In the genomic region with DNA sequence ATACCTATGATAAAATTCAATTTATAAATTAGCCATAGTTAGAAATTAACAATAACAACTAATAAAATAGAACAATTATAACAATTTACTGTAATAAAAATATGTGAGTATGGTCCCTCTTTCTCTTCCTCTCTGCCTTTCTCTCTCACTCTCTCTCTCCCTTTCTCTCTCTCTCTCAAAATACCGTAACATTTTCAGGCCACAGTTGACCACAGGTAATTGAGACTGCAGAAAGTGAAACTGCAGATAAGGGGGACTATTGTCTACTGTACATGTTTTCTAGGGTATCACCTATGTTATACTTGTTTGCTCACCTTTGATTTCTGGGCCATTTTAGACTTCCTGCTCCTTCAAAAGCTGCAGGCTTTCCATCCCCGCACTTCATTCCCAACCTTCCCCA, we compare ENCODE assay signal across 17 cellular contexts. TPM values are rescaled to one million over a fixed set of nuclear protein-coding genes. Genes with fewer than 3 reads are reported as not detected.
DNase-seq lines count a peak whose midpoint lies in the region; ATAC-seq and TF ChIP-seq lines count a peak whose summit lies in the region.
"Had no signal": no experiment of that assay in that cellular context is flagged by ENCODE, and none has a peak within 500 bp of the region (broad histone marks: within the 10 kb centered on the region; RNA-seq: fewer than 3 reads in every experiment).

No MANE protein-coding gene starts in this region.

- no peaks in the 10 kb centered on the region for H3K9me3 ChIP-seq in esophagus squamous epithelium
- H3K9me3 ChIP-seq: lower lobe of right lung had no signal

- no peak overlapping the region for H3K4me3 ChIP-seq in esophagus squamous epithelium
- H3K4me3 ChIP-seq: cardiac muscle cell, lower lobe of right lung had no signal

- intact Hi-C loops in esophagus squamous epithelium (cut with DNase I): no loop called here

- no peaks in the 10 kb centered on the region for H3K36me3 ChIP-seq in esophagus squamous epithelium
- H3K36me3 ChIP-seq: cardiac muscle cell, lower lobe of right lung had no signal

- no peak for TF ChIP-seq CTCF in esophagus squamous epithelium (IDR thresholded peaks at IDR 0.05)

- no peak overlapping the region for H3K27ac ChIP-seq in esophagus squamous epithelium
- H3K27ac ChIP-seq: cardiac muscle cell, lower lobe of right lung had no signal

- 73 to 89% methylated on average over 2 of the region's 2 CpGs for WGBS in esophagus squamous epithelium, 2 donors

- H3K4me1 ChIP-seq in esophagus squamous epithelium: no peaks in the 10 kb centered on the region

- DNase-seq in inferior parietal cortex (ENCODE audit: extremely low spot score) (no peak), esophagus squamous epithelium (lab: John Stamatoyannopoulos, UW) (no peak), AML-193 (lab: John Stamatoyannopoulos, UW) (no peak), NCI-H187 treated with DMSO at 0.1 percent for 48 hours (lab: John Stamatoyannopoulos, UW) (no peak)
- DNase-seq: activated CD8-positive, alpha-beta memory T cell treated with anti-CD3 and anti-CD28 coated beads, Interleukin-2, amount 50 U/mL, for 4 hours; foreskin melanocyte; lower lobe of right lung; NCI-H510A; substantia nigra had no signal

- ATAC-seq in GM18502 (IDR thresholded peaks at IDR 0.05; ENCODE audit: poor library complexity, unreplicated experiment): peak; percentile 69
- peak; percentile 51 for ATAC-seq in GM19452 (IDR thresholded peaks at IDR 0.05; ENCODE audit: unreplicated experiment)
- ATAC-seq in HG02852 (IDR thresholded peaks at IDR 0.05; ENCODE audit: unreplicated experiment): peak; percentile 54
- ATAC-seq in HG03565 (IDR thresholded peaks at IDR 0.05; ENCODE audit: unreplicated experiment): peak; percentile 64
- ATAC-seq: lower lobe of right lung; natural killer cell treated with Interleukin-12 subunit alpha and Interleukin-12 subunit beta and Interleukin-15 and Interleukin-18, amount 100 ng/mL, for 72 hours had no signal

- peaks cover 0 to 6% (median 0%) of the 10 kb centered on the region in 4 donors for H3K27me3 ChIP-seq in esophagus squamous epithelium
- H3K27me3 ChIP-seq: cardiac muscle cell had no signal

- no peak for TF ChIP-seq POLR2A in esophagus squamous epithelium (IDR thresholded peaks at IDR 0.05)

RNA-seq across cellular contexts. Expression of a gene that starts 46.8 kb away (rescaled TPM):
- total RNA-seq in esophagus squamous epithelium: 1 to 10 TPM in 2 of 4 donors, not detected in 2; 2.3 TPM
- total RNA-seq: cardiac muscle cell, LHCN-M2, pulmonary artery endothelial cell had no signal
